ENCODE assay signal across 1 cellular context in the genomic region with DNA sequence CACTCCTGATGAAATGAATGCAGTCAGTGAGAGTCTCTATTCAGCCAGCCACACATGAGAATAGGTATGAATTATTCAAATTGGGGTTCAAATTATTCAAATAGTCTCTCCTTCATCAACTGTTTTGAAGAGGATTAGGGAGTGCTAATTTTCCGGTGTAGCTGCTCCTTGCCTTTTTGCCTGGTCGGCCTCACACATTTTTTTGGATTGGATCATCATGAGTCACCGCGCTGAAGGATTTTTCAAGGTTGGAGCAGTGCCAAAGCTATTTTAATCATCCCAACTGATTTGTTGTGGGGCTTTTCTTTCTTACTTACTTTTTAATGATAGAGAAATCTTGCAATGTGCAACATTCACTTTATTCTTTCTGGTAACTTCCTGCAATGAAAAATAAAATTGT.
TF ChIP-seq lines count a peak whose summit lies in the region.

No MANE protein-coding gene starts in this region.

TF ChIP-seq in GM23338, 12 proteins besides CTCF, POLR2A, EP300 and RAD21 (continued from another document):
- TF ChIP-seq, protein P1, sequence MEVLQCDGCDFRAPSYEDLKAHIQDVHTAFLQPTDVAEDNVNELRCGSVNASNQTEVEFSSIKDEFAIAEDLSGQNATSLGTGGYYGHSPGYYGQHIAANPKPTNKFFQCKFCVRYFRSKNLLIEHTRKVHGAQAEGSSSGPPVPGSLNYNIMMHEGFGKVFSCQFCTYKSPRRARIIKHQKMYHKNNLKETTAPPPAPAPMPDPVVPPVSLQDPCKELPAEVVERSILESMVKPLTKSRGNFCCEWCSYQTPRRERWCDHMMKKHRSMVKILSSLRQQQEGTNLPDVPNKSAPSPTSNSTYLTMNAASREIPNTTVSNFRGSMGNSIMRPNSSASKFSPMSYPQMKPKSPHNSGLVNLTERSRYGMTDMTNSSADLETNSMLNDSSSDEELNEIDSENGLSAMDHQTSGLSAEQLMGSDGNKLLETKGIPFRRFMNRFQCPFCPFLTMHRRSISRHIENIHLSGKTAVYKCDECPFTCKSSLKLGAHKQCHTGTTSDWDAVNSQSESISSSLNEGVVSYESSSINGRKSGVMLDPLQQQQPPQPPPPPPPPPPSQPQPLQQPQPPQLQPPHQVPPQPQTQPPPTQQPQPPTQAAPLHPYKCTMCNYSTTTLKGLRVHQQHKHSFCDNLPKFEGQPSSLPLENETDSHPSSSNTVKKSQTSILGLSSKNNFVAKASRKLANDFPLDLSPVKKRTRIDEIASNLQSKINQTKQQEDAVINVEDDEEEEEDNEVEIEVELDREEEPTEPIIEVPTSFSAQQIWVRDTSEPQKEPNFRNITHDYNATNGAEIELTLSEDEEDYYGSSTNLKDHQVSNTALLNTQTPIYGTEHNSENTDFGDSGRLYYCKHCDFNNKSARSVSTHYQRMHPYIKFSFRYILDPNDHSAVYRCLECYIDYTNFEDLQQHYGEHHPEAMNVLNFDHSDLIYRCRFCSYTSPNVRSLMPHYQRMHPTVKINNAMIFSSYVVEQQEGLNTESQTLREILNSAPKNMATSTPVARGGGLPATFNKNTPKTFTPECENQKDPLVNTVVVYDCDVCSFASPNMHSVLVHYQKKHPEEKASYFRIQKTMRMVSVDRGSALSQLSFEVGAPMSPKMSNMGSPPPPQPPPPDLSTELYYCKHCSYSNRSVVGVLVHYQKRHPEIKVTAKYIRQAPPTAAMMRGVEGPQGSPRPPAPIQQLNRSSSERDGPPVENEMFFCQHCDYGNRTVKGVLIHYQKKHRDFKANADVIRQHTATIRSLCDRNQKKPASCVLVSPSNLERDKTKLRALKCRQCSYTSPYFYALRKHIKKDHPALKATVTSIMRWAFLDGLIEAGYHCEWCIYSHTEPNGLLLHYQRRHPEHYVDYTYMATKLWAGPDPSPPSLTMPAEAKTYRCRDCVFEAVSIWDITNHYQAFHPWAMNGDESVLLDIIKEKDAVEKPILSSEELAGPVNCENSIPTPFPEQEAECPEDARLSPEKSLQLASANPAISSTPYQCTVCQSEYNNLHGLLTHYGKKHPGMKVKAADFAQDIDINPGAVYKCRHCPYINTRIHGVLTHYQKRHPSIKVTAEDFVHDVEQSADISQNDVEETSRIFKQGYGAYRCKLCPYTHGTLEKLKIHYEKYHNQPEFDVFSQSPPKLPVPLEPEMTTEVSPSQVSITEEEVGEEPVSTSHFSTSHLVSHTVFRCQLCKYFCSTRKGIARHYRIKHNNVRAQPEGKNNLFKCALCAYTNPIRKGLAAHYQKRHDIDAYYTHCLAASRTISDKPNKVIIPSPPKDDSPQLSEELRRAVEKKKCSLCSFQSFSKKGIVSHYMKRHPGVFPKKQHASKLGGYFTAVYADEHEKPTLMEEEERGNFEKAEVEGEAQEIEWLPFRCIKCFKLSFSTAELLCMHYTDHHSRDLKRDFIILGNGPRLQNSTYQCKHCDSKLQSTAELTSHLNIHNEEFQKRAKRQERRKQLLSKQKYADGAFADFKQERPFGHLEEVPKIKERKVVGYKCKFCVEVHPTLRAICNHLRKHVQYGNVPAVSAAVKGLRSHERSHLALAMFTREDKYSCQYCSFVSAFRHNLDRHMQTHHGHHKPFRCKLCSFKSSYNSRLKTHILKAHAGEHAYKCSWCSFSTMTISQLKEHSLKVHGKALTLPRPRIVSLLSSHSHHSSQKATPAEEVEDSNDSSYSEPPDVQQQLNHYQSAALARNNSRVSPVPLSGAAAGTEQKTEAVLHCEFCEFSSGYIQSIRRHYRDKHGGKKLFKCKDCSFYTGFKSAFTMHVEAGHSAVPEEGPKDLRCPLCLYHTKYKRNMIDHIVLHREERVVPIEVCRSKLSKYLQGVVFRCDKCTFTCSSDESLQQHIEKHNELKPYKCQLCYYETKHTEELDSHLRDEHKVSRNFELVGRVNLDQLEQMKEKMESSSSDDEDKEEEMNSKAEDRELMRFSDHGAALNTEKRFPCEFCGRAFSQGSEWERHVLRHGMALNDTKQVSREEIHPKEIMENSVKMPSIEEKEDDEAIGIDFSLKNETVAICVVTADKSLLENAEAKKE (CRISPR knock-in tag; IDR thresholded peaks at IDR 0.05): no peak
- TF ChIP-seq ETS1 (IDR thresholded peaks at IDR 0.05): no peak
- no peak for TF ChIP-seq NANOG (IDR thresholded peaks at IDR 0.05; ENCODE audit: borderline replicate concordance)
